In genomic region chr7:7416031-7416968, GRCh38 we compare ENCODE assay signal across 10 cellular contexts.
DNase-seq lines count a peak whose midpoint lies in the region; ATAC-seq and TF ChIP-seq lines count a peak whose summit lies in the region.
"Had no signal": no experiment of that assay in that cellular context is flagged by ENCODE, and none has a peak within 500 bp of the region (broad histone marks: within the 10 kb centered on the region; RNA-seq: fewer than 3 reads in every experiment).

No MANE protein-coding gene starts in this region.

- no peaks in the 10 kb centered on the region for H3K36me3 ChIP-seq in duodenal mucosa (ENCODE audit: control insufficient read depth in 1 of 2, insufficient read depth in 2 of 2, low read length in 2 of 2)
- H3K36me3 ChIP-seq in Karpas-422 (ENCODE audit: insufficient read depth, low read length), result no peaks in the 10 kb centered on the region
- no peaks in the 10 kb centered on the region for H3K36me3 ChIP-seq in spleen

- peak overlapping the region; percentile 59 for H3K27ac ChIP-seq in duodenal mucosa (ENCODE audit: low read depth, low read length)
- no peak overlapping the region for H3K27ac ChIP-seq in Karpas-422 (ENCODE audit: low read length)
- peak overlapping the region in 1 of 8 donors; percentile 25 for H3K27ac ChIP-seq in spleen

- TF ChIP-seq CTCF in spleen (IDR thresholded peaks at IDR 0.05 in 8 of 11, conservative IDR thresholded peaks at IDR 0.05 in 3 of 11), result no peak

- H3K9me2 ChIP-seq in Karpas-422 (replicated peaks; ENCODE audit: insufficient read depth, low read length), result no peaks in the 10 kb centered on the region

- H3K27me3 Mint-ChIP-seq in activated T-cell treated with anti-CD3 and anti-CD28 coated beads, Interleukin-2, amount 50 U/mL, for 24 hours, result no peaks in the 10 kb centered on the region

- no peaks in the 10 kb centered on the region for H4K20me1 ChIP-seq in Karpas-422 (ENCODE audit: insufficient read depth, low read depth, low read length)

- H3K9ac ChIP-seq in duodenal mucosa (ENCODE audit: low read depth in 1 of 2, low read length in 2 of 2) (no peak overlapping the region), Karpas-422 (ENCODE audit: low read length) (no peak overlapping the region)

- intact Hi-C loops in spleen (cut with DNase I; ENCODE audit: low total_unique reads), result no loop called here

- peak overlapping the region; percentile 28 for H3K27ac Mint-ChIP-seq in activated T-cell treated with anti-CD3 and anti-CD28 coated beads, Interleukin-2, amount 50 U/mL, for 24 hours

- peaks cover 10% of the 10 kb centered on the region for H3K4me1 Mint-ChIP-seq in activated T-cell treated with anti-CD3 and anti-CD28 coated beads, Interleukin-2, amount 50 U/mL, for 24 hours (ENCODE audit: low read depth)

- 38 to 58% (median 50%) methylated on average over 6 of the region's 6 CpGs for WGBS in spleen, 5 donors

- H3K4me3 ChIP-seq in duodenal mucosa (ENCODE audit: low read depth in 1 of 2, low read length in 2 of 2), result no peak overlapping the region
- no peak overlapping the region for H3K4me3 ChIP-seq in Karpas-422 (ENCODE audit: low read length)
- no peak overlapping the region for H3K4me3 ChIP-seq in spleen

- ATAC-seq in stimulated activated naive CD8-positive, alpha-beta T cell treated with anti-CD3 and anti-CD28 coated beads, Interleukin-15, Interleukin-2, amounts not matched to agents 100 U/mL and 50 U/mL, for 24 hours, result peak; percentile 75
- no peak for ATAC-seq in HG03342 (IDR thresholded peaks at IDR 0.05; ENCODE audit: unreplicated experiment)

- H3K79me2 ChIP-seq in Karpas-422 (ENCODE audit: low read length), result no peaks in the 10 kb centered on the region

- H3K4me3 Mint-ChIP-seq in activated T-cell treated with anti-CD3 and anti-CD28 coated beads, Interleukin-2, amount 50 U/mL, for 24 hours, result no peak overlapping the region

- no peak overlapping the region for H3K4me2 ChIP-seq in Karpas-422 (ENCODE audit: low read depth, low read length, poor library complexity, severe bottlenecking)

- H3K27me3 ChIP-seq in duodenal mucosa (ENCODE audit: control insufficient read depth in 1 of 2, insufficient read depth in 2 of 2, low read length in 2 of 2) (no peaks in the 10 kb centered on the region), Karpas-422 (ENCODE audit: low read length) (no peaks in the 10 kb centered on the region), spleen (replicated peaks in 1 of 7) (no peaks in the 10 kb centered on the region)

- H3K9me3 Mint-ChIP-seq in activated T-cell treated with anti-CD3 and anti-CD28 coated beads, Interleukin-2, amount 50 U/mL, for 24 hours, result no peaks in the 10 kb centered on the region

- no peaks in the 10 kb centered on the region for H3K36me3 Mint-ChIP-seq in activated T-cell treated with anti-CD3 and anti-CD28 coated beads, Interleukin-2, amount 50 U/mL, for 24 hours (ENCODE audit: low read depth)

- H3K9me3 ChIP-seq in duodenal mucosa (ENCODE audit: control insufficient read depth in 1 of 2, low read length in 2 of 2) (no peaks in the 10 kb centered on the region), Karpas-422 (ENCODE audit: low read length) (no peaks in the 10 kb centered on the region), spleen (no peaks in the 10 kb centered on the region)

- peaks cover 8 to 16% of the 10 kb centered on the region in 2 donors for H3K4me1 ChIP-seq in duodenal mucosa (ENCODE audit: control insufficient read depth in 1 of 2, insufficient read depth in 2 of 2, low read length in 2 of 2)
- H3K4me1 ChIP-seq in Karpas-422 (ENCODE audit: low read length), result no peaks in the 10 kb centered on the region
- H3K4me1 ChIP-seq in spleen, result peaks cover 0 to 16% (median 3%) of the 10 kb centered on the region in 6 donors

- DNase-seq in activated T-cell treated with anti-CD3 and anti-CD28 coated beads, Interleukin-2, amount 50 U/mL, for 24 hours, result no peak
- DNase-seq in activated T-cell treated with anti-CD3 and anti-CD28 coated beads for 4 hours (no peak), NCI-H146 treated with DMSO at 0.1 percent for 48 hours (lab: John Stamatoyannopoulos, UW; ENCODE audit: unreplicated experiment) (peak; percentile 6), Karpas-422 (no peak), spleen (no peak)
- DNase-seq in stimulated activated naive CD8-positive, alpha-beta T cell treated with anti-CD3 and anti-CD28 coated beads, Interleukin-15, Interleukin-2, amounts not matched to agents 100 U/mL and 50 U/mL, for 24 hours, result peak; percentile 5
- DNase-seq: kidney; NK-92 treated with Interleukin-12 subunit alpha and Interleukin-12 subunit beta, amount 100 ng/mL, for 24 hours had no signal

- H2AFZ ChIP-seq in Karpas-422 (ENCODE audit: low read length), result no peak overlapping the region

- TF ChIP-seq POLR2A in spleen (IDR thresholded peaks at IDR 0.05), result no peak

Comparison
In these comparisons a context has a peak if more than half of its experiments do, and no peak if none do; other contexts are left out.
1. DNase-seq: peak in NCI-H146 treated with DMSO at 0.1 percent for 48 hours (single experiment) and stimulated activated naive CD8-positive, alpha-beta T cell treated with anti-CD3 and anti-CD28 coated beads, Interleukin-15, Interleukin-2, amounts not matched to agents 100 U/mL and 50 U/mL, for 24 hours (single experiment); none in activated T-cell treated with anti-CD3 and anti-CD28 coated beads, Interleukin-2, amount 50 U/mL, for 24 hours (single experiment), activated T-cell treated with anti-CD3 and anti-CD28 coated beads for 4 hours (single experiment), Karpas-422 (single experiment) and spleen (single experiment).